ENCODE assay signal across 1 cellular context in genomic region chr3:47743362-47743761, GRCh38.
TF ChIP-seq lines count a peak whose summit lies in the region.

No MANE protein-coding gene starts in this region.

TF ChIP-seq in SK-N-SH, 30 proteins besides CTCF, POLR2A, EP300 and RAD21:
- peak; percentile 39; the same call in 1 of the 2 replicates for TF ChIP-seq FOSL2 (IDR thresholded peaks at IDR 0.05; ENCODE audit: borderline replicate concordance, low read depth)
